ENCODE assay signal across 1 cellular context in the genomic region with DNA sequence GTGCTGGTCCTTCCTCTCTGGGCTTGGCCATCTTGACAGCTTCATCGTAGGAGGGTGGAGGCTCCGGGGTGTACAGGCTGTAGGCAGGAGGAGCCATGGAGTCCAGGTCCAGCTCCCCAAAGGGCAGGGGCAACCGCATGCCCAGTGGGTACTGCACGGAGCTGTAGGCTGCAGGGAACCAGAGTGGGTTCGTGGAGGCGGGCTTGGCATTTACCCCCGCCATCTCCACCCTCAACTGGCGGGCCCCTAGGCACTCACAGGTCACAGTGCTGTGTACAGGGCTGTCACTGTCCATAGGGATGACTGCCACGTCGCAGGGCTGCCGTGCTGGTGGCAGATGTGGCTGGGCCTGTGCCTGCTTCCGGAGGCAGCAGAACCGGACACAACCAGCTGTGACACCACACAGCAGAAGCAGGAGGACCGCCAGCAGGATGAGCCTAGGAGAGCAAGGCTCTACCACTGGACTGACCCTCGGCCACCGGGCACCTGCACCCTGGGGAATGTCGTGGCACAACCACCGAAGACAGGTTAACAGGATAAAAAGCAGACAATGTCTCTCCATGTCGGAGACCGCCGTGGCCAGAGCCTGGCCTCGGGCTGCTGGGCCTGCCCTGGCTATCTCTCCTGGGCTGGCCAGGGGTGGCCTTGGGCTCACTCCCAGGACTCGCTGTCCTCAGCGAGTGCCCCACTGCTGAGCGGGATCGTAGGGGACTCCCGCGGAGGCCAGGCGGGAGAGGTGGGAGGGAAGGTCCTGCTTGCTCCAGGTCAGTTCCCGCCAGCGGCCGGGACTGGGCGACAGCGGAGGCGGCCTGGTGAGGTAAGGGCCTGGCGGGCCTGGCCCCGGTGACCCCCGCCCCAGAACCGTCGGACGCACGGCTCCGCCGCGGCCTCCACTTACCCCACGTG.
A peak's percentile ranks its signal among the peaks of the same experiment; 100 is the strongest.
TF ChIP-seq lines count a peak whose summit lies in the region.

No MANE protein-coding gene starts in this region.

TF ChIP-seq in K562, 482 proteins besides CTCF, POLR2A, EP300 and RAD21 (continued from another document):
- TF ChIP-seq, protein P1, sequence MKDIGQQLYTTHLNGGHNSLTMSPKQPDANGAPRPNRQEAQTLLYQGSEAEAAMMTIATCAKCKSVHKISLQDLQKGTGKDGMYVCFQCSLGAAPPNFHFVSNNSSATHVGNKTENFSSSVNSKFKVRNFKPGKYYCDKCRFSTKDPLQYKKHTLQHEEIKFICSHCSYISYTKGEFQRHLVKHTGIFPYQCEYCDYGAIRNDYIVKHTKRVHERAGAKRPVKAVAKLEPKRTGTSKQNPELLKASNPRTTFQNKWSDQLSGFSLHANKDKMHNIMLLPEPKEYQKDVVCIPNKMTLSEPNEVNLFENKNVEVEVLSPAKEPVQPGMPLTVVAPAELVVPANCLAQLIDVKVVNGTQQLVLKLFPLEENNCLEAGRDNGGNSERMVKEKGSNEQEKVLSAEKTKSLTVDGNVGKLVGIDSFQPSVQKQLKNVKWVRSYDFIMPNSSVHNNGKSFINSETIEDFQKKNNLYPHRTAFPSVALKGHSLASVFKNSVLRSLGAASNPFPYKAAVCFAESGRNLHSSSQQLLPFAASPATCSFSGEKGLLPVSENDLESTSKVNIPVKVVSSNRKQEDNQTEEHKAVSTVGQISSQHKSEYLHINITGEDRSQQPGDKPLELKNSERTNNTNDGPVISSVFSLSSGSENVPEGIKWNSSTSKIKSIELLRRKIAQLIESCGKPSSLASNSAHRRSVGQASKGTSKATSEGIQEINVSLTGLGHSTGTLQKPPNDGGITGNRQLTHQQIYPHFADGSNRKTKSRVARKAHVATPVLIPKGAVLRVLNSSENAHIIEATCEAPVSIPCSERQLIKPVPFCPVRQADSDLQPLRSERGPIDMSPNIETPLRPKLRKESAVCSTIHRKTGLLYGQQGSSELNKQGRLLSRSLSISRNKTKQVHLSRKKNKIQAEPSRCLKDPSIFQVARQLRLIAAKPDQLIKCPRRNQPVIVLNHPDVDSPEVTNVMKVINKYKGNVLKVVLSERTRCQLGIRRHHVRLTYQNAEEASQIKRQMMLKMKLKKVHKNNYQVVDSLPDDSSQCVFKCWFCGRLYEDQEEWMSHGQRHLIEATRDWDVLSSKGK (CRISPR knock-in tag; IDR thresholded peaks at IDR 0.05): no peak
- TF ChIP-seq XRCC5 (IDR thresholded peaks at IDR 0.05; ENCODE audit: low read depth, low read length) (no peak), ZNF143 (CRISPR knock-in tag; IDR thresholded peaks at IDR 0.05) (0 out of 2 replicates have a peak, but pooled peaks have one; percentile 9), TEAD2 (tag; IDR thresholded peaks at IDR 0.05) (no peak), ZNF232 (CRISPR knock-in tag; IDR thresholded peaks at IDR 0.05) (no peak), RBM34 (IDR thresholded peaks at IDR 0.05; ENCODE audit: borderline replicate concordance, insufficient read depth, low read length) (no peak), RFX1 (IDR thresholded peaks at IDR 0.05) (no peak), E2F1 (CRISPR knock-in tag; IDR thresholded peaks at IDR 0.05) (no peak), HNRNPH1 (optimal IDR thresholded peaks at IDR 0.05; ENCODE audit: low read depth, low read length) (no peak), ZFPM2 (CRISPR knock-in tag; IDR thresholded peaks at IDR 0.05) (no peak), ZNF197 (CRISPR knock-in tag; IDR thresholded peaks at IDR 0.05; ENCODE audit: low read depth) (no peak), XRCC4 (IDR thresholded peaks at IDR 0.05; ENCODE audit: extremely low read depth, insufficient read depth, insufficient read length) (no peak), MCM5 (IDR thresholded peaks at IDR 0.05; ENCODE audit: low read depth) (no peak), ELF4 (CRISPR knock-in tag; IDR thresholded peaks at IDR 0.05) (no peak), TAF15 (IDR thresholded peaks at IDR 0.05; ENCODE audit: low read depth, low read length) (no peak), ZKSCAN1 (IDR thresholded peaks at IDR 0.05; ENCODE audit: low read depth, low read length) (no peak), TBP (optimal IDR thresholded peaks at IDR 0.05; ENCODE audit: low read depth, low read length) (no peak), ZNF57 (CRISPR knock-in tag; IDR thresholded peaks at IDR 0.05) (no peak), CSDE1 (IDR thresholded peaks at IDR 0.05) (no peak), RBM39 (optimal IDR thresholded peaks at IDR 0.05; ENCODE audit: low read depth, low read length) (no peak), HDAC8 (tag; IDR thresholded peaks at IDR 0.05) (no peak), FOXK1 (CRISPR knock-in tag; IDR thresholded peaks at IDR 0.05; ENCODE audit: borderline replicate concordance) (no peak), FIP1L1 (IDR thresholded peaks at IDR 0.05; ENCODE audit: low read depth, low read length, poor library complexity, severe bottlenecking) (peak; percentile 71), ZNF23 (CRISPR knock-in tag; IDR thresholded peaks at IDR 0.05) (no peak), NFIC (IDR thresholded peaks at IDR 0.05) (no peak), ZNF444 (CRISPR knock-in tag; IDR thresholded peaks at IDR 0.05) (no peak), GATAD2B (IDR thresholded peaks at IDR 0.05; ENCODE audit: borderline replicate concordance) (no peak), KAT7 (CRISPR knock-in tag; IDR thresholded peaks at IDR 0.05; ENCODE audit: borderline replicate concordance) (peak; percentile 94), AFF4 (CRISPR knock-in tag; IDR thresholded peaks at IDR 0.05) (0 out of 2 replicates have a peak, but pooled peaks have one; percentile 38)
- TF ChIP-seq, protein P2, sequence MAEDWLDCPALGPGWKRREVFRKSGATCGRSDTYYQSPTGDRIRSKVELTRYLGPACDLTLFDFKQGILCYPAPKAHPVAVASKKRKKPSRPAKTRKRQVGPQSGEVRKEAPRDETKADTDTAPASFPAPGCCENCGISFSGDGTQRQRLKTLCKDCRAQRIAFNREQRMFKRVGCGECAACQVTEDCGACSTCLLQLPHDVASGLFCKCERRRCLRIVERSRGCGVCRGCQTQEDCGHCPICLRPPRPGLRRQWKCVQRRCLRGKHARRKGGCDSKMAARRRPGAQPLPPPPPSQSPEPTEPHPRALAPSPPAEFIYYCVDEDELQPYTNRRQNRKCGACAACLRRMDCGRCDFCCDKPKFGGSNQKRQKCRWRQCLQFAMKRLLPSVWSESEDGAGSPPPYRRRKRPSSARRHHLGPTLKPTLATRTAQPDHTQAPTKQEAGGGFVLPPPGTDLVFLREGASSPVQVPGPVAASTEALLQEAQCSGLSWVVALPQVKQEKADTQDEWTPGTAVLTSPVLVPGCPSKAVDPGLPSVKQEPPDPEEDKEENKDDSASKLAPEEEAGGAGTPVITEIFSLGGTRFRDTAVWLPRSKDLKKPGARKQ (CRISPR knock-in tag; IDR thresholded peaks at IDR 0.05): no peak
- TF ChIP-seq, protein P3, sequence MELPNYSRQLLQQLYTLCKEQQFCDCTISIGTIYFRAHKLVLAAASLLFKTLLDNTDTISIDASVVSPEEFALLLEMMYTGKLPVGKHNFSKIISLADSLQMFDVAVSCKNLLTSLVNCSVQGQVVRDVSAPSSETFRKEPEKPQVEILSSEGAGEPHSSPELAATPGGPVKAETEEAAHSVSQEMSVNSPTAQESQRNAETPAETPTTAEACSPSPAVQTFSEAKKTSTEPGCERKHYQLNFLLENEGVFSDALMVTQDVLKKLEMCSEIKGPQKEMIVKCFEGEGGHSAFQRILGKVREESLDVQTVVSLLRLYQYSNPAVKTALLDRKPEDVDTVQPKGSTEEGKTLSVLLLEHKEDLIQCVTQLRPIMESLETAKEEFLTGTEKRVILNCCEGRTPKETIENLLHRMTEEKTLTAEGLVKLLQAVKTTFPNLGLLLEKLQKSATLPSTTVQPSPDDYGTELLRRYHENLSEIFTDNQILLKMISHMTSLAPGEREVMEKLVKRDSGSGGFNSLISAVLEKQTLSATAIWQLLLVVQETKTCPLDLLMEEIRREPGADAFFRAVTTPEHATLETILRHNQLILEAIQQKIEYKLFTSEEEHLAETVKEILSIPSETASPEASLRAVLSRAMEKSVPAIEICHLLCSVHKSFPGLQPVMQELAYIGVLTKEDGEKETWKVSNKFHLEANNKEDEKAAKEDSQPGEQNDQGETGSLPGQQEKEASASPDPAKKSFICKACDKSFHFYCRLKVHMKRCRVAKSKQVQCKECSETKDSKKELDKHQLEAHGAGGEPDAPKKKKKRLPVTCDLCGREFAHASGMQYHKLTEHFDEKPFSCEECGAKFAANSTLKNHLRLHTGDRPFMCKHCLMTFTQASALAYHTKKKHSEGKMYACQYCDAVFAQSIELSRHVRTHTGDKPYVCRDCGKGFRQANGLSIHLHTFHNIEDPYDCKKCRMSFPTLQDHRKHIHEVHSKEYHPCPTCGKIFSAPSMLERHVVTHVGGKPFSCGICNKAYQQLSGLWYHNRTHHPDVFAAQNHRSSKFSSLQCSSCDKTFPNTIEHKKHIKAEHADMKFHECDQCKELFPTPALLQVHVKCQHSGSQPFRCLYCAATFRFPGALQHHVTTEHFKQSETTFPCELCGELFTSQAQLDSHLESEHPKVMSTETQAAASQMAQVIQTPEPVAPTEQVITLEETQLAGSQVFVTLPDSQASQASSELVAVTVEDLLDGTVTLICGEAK (IDR thresholded peaks at IDR 0.05): peak; percentile 56; the same call in 1 of the 2 replicates
- TF ChIP-seq, protein P3 (CRISPR knock-in tag; IDR thresholded peaks at IDR 0.05): no peak
